In the genomic region with DNA sequence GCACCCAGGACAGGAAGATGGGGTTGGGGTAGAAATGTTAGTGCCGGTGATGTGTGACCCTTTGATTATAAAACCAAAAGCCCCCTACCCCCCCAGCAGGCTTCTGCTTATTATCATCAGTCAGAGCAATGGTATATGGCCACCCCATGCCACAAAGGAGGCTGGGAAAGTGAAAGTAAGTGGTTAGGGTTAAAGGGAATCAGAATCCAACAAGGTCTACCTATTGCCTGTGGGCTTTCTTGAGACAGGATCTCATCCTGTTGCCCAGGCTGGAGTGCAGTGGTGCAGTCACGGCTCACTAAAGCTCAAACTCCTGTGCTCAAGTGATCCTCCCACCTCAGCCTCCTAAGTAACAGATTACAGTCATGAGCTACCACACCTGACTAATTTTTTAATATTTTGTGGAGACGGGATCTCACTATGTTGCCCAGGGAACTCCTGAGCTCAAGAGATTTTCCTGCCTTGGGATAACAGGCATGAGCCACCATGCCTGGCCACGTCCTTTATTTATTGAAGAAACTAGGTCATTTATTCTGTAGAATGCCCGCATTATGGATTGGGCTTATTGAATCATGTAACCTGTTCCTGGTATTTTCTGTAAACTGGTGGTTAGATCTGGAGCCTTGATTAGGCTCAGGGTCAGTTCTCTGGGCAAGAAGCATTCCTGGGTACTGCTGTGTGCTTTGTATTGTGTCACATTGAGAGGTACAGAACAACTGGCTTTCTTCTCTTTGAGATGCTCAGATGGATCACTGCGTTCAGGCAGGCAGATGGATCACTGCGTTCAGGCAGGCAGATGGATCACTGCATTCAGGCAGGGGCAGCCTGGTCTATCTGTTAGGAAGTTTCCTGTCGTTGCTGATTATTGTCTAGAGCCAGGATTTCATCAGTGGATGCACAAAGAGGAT, we compare ENCODE assay signal across 1 cellular context.
TF ChIP-seq lines count a peak whose summit lies in the region.

No MANE protein-coding gene starts in this region.

TF ChIP-seq in IMR-90, 13 proteins besides CTCF, POLR2A, EP300 and RAD21 (continued from another document):
- TF ChIP-seq, protein P1, sequence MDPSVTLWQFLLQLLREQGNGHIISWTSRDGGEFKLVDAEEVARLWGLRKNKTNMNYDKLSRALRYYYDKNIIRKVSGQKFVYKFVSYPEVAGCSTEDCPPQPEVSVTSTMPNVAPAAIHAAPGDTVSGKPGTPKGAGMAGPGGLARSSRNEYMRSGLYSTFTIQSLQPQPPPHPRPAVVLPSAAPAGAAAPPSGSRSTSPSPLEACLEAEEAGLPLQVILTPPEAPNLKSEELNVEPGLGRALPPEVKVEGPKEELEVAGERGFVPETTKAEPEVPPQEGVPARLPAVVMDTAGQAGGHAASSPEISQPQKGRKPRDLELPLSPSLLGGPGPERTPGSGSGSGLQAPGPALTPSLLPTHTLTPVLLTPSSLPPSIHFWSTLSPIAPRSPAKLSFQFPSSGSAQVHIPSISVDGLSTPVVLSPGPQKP (IDR thresholded peaks at IDR 0.05; ENCODE audit: borderline replicate concordance, low read depth, low read length), result no peak
- TF ChIP-seq MAFK (IDR thresholded peaks at IDR 0.05; ENCODE audit: low read depth, low read length) (no peak), FOS (IDR thresholded peaks at IDR 0.05; ENCODE audit: low read depth, low read length) (no peak), CHD1 (IDR thresholded peaks at IDR 0.05; ENCODE audit: low read depth, low read length) (no peak), CEBPB (IDR thresholded peaks at IDR 0.05; ENCODE audit: low read depth, low read length) (no peak), BHLHE40 (IDR thresholded peaks at IDR 0.05; ENCODE audit: low read depth, low read length) (no peak), MAZ (IDR thresholded peaks at IDR 0.05; ENCODE audit: borderline replicate concordance, low read depth, low read length) (no peak), SMC3 (IDR thresholded peaks at IDR 0.05; ENCODE audit: low read depth, low read length) (no peak), RCOR1 (IDR thresholded peaks at IDR 0.05; ENCODE audit: insufficient replicate concordance, low read length) (no peak)
- TF ChIP-seq, protein P2, sequence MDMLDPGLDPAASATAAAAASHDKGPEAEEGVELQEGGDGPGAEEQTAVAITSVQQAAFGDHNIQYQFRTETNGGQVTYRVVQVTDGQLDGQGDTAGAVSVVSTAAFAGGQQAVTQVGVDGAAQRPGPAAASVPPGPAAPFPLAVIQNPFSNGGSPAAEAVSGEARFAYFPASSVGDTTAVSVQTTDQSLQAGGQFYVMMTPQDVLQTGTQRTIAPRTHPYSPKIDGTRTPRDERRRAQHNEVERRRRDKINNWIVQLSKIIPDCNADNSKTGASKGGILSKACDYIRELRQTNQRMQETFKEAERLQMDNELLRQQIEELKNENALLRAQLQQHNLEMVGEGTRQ (IDR thresholded peaks at IDR 0.05; ENCODE audit: low read depth, low read length), result no peak
